ENCODE assay signal across 22 cellular contexts in genomic region chr3:119291062-119291700, GRCh38.
"Had no signal": no experiment of that assay in that cellular context is flagged by ENCODE, and none has a peak within 500 bp of the region (broad histone marks: within the 10 kb centered on the region; RNA-seq: fewer than 3 reads in every experiment).

No MANE protein-coding gene starts in this region.

- H3K27ac ChIP-seq: PC-9, Peyer's patch, SJCRH30 had no signal

- H3K4me3 ChIP-seq: PC-9, Peyer's patch, SJCRH30 had no signal

- H3K9me3 ChIP-seq: Peyer's patch had no signal

- DNase-seq: KBM-7, NCI-H1092, NCI-H1105 treated with DMSO at 0.1 percent for 48 hours, NCI-H1417 treated with DMSO at 0.1 percent for 48 hours, NCI-H146, NCI-H1694 treated with DMSO at 0.1 percent for 48 hours, NCI-H1930, NCI-H2081, NCI-H2171, NCI-H226, NCI-H446, NCI-H510A, NCI-H524 treated with DMSO at 0.1 percent for 48 hours, NCI-H69, NCI-H774, OCI-M1, PC-9, Peyer's patch, SHP77 treated with DMSO at 0.1 percent for 48 hours, SJCRH30 had no signal

- H3K27me3 ChIP-seq: Peyer's patch, SJCRH30 had no signal

- H3K4me2 ChIP-seq: PC-9 had no signal

- H3K36me3 ChIP-seq: Peyer's patch, SJCRH30 had no signal

- ATAC-seq: Right ventricle myocardium inferior, SK-N-SH treated with all-trans-retinoic acid at 6 μM for 48 hours had no signal

- H2AFZ ChIP-seq: PC-9 had no signal
